In the genomic region with DNA sequence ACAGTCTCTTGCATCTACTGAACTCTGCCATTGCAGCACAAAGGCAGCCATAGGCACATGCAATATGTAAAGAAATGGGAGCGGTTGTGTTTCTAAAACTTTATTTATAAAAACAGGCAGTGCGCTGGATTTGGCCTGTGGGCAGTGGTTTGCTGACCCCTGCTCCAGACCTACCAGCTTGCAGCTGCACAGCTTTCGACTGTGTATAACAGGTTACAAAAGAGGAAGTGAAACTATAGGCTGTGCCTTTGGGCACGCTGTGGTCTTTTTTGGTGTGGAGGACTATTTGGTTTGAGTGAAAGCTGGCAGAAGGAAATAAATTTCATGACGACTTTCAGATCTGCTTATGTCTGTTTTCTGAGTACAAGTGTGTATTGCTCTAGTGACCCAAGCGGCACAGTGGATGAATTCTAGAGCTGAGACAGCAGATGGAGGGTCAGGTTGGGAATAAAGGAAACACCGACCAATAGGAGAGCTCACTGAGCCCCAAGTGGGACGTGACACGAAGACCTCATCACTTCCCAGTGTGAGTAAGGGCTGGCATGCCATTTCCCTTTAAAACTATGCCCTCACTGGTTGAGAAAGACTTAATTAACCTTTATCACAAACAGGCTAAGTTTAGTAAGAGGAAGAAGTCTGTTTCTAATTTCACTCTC, we compare ENCODE assay signal across 8 cellular contexts.
A peak's percentile ranks its signal among the peaks of the same experiment; 100 is the strongest.
DNase-seq lines count a peak whose midpoint lies in the region; ATAC-seq and TF ChIP-seq lines count a peak whose summit lies in the region.

No MANE protein-coding gene starts in this region.

- TF ChIP-seq EP300 in upper lobe of left lung (IDR thresholded peaks at IDR 0.05): no peak

- H3K4me1 ChIP-seq in upper lobe of left lung: peaks cover 0 to 20% (median 5%) of the 10 kb centered on the region in 4 donors
- no peaks in the 10 kb centered on the region for H3K4me1 ChIP-seq in endodermal cell (ENCODE audit: control insufficient read depth, insufficient read depth, low read length)

- H3K27ac ChIP-seq in upper lobe of left lung (peak overlapping the region in 3 of 4 donors; percentile 16 to 44 (median 30)), endodermal cell (ENCODE audit: low read depth, low read length) (no peak overlapping the region)

- peak overlapping the region; percentile 61 for H3K4me3 Mint-ChIP-seq in activated CD8-positive, alpha-beta T cell treated with anti-CD3 and anti-CD28 coated beads, Interleukin-2, amount 10 ng/mL, durations not matched to agents 7 days and 5 days
- H3K4me3 Mint-ChIP-seq in endodermal cell: no peak overlapping the region

- H3K27me3 Mint-ChIP-seq in activated CD8-positive, alpha-beta T cell treated with anti-CD3 and anti-CD28 coated beads, Interleukin-2, amount 10 ng/mL, durations not matched to agents 7 days and 5 days (ENCODE audit: low read depth): no peaks in the 10 kb centered on the region
- no peaks in the 10 kb centered on the region for H3K27me3 Mint-ChIP-seq in endodermal cell (ENCODE audit: insufficient read depth)

- no peak for TF ChIP-seq POLR2A in upper lobe of left lung (IDR thresholded peaks at IDR 0.05)

- H3K9ac ChIP-seq in endodermal cell (ENCODE audit: extremely low read depth, low read length, poor library complexity, severe bottlenecking): no peak overlapping the region

- POLR2A ChIA-PET in activated CD8-positive, alpha-beta T cell treated with anti-CD3 and anti-CD28 coated beads, Interleukin-2, amount 10 ng/mL, durations not matched to agents 7 days and 5 days (lab: Charles Lee): interaction anchor here (1.3 kb wide), 1 partner anchor 541 kb away, joined by 4 read pairs; the partner anchor contains the start of gene CDK1

- CTCF ChIA-PET in activated CD8-positive, alpha-beta T cell treated with anti-CD3 and anti-CD28 coated beads, Interleukin-2, amount 10 ng/mL, durations not matched to agents 7 days and 5 days (lab: Charles Lee): interaction anchor here (1.0 to 2.1 kb wide), 4 partner anchors 27 to 409 kb away, joined by 3 to 11 read pairs (median 6); no protein-coding TSS in a partner anchor

- H3K4me3 ChIP-seq in GM06990 (replicated peaks; ENCODE audit: low read depth, low read length): no peak overlapping the region; the same call in 1 of the 2 replicates
- no peak overlapping the region for H3K4me3 ChIP-seq in upper lobe of left lung
- H3K4me3 ChIP-seq in endodermal cell (ENCODE audit: low read length): no peak overlapping the region

- 60 to 69% methylated on average over 9 of the region's 9 CpGs for WGBS in upper lobe of left lung, 2 donors
- WGBS in endodermal cell (ENCODE audit: insufficient coverage in 1 of 2, insufficient read length in 1 of 2), 2 experiments: 91 to 92% methylated on average over 6 to 9 of the region's 9 CpGs

- H3K9me3 Mint-ChIP-seq in activated CD8-positive, alpha-beta T cell treated with anti-CD3 and anti-CD28 coated beads, Interleukin-2, amount 10 ng/mL, durations not matched to agents 7 days and 5 days (ENCODE audit: insufficient read depth): no peaks in the 10 kb centered on the region
- H3K9me3 Mint-ChIP-seq in endodermal cell: no peaks in the 10 kb centered on the region

- H3K36me3 ChIP-seq in GM06990 (ENCODE audit: control insufficient read depth, insufficient read depth, low read length) (no peaks in the 10 kb centered on the region), upper lobe of left lung (no peaks in the 10 kb centered on the region), endodermal cell (ENCODE audit: control insufficient read depth, insufficient read depth, low read length) (no peaks in the 10 kb centered on the region)

- H3K4me1 Mint-ChIP-seq in activated CD8-positive, alpha-beta T cell treated with anti-CD3 and anti-CD28 coated beads, Interleukin-2, amount 10 ng/mL, durations not matched to agents 7 days and 5 days (ENCODE audit: low read depth): peaks cover 25% of the 10 kb centered on the region
- H3K4me1 Mint-ChIP-seq in endodermal cell: peaks cover 3% of the 10 kb centered on the region

- H3K36me3 Mint-ChIP-seq in activated CD8-positive, alpha-beta T cell treated with anti-CD3 and anti-CD28 coated beads, Interleukin-2, amount 10 ng/mL, durations not matched to agents 7 days and 5 days (ENCODE audit: low read depth): no peaks in the 10 kb centered on the region
- H3K36me3 Mint-ChIP-seq in endodermal cell (ENCODE audit: low read depth): no peaks in the 10 kb centered on the region

- peak overlapping the region; percentile 85 for H3K27ac Mint-ChIP-seq in activated CD8-positive, alpha-beta T cell treated with anti-CD3 and anti-CD28 coated beads, Interleukin-2, amount 10 ng/mL, durations not matched to agents 7 days and 5 days
- no peak overlapping the region for H3K27ac Mint-ChIP-seq in endodermal cell

- peak; percentile 83 for DNase-seq in GM06990 (ENCODE audit: extremely low read depth, insufficient read length)
- peak; percentile 59 for DNase-seq in activated CD8-positive, alpha-beta T cell treated with anti-CD3 and anti-CD28 coated beads, Interleukin-2, amount 10 ng/mL, durations not matched to agents 7 days and 5 days
- peak; percentile 21 for DNase-seq in iPS-NIHi7 (ENCODE audit: extremely low spot score)
- DNase-seq in upper lobe of left lung: peak in 1 of 2 donors; percentile 52
- DNase-seq in endodermal cell: no peak
- no peak for DNase-seq in NCI-H510A (lab: John Stamatoyannopoulos, UW)

- H3K9me3 ChIP-seq in upper lobe of left lung (no peaks in the 10 kb centered on the region), endodermal cell (ENCODE audit: control insufficient read depth, low read length) (no peaks in the 10 kb centered on the region)

- H3K27me3 ChIP-seq in GM06990 (replicated peaks; ENCODE audit: control insufficient read depth, insufficient read depth, low read length): no peaks in the 10 kb centered on the region
- H3K27me3 ChIP-seq in upper lobe of left lung: no peaks in the 10 kb centered on the region
- H3K27me3 ChIP-seq in endodermal cell (ENCODE audit: control insufficient read depth, insufficient read depth, low read length, poor library complexity, severe bottlenecking): no peaks in the 10 kb centered on the region

- peak; percentile 95 for ATAC-seq in GM21360 (IDR thresholded peaks at IDR 0.05; ENCODE audit: unreplicated experiment)
- ATAC-seq in HG03520 (IDR thresholded peaks at IDR 0.05; ENCODE audit: unreplicated experiment): peak; percentile 96
- peak; percentile 84 for ATAC-seq in activated CD8-positive, alpha-beta T cell treated with anti-CD3 and anti-CD28 coated beads, Interleukin-2, amount 10 ng/mL, durations not matched to agents 7 days and 5 days
- peak; percentile 82 to 91 for ATAC-seq in upper lobe of left lung (ENCODE audit: low FRiP score in 2 of 2)

- TF ChIP-seq CTCF in GM06990 (IDR thresholded peaks at IDR 0.05; ENCODE audit: insufficient read depth, low read length, poor library complexity, severe bottlenecking) (no peak), upper lobe of left lung (IDR thresholded peaks at IDR 0.05) (no peak), endodermal cell (conservative IDR thresholded peaks at IDR 0.05) (no peak)

Comparison
In these comparisons a context has a peak if more than half of its experiments do, and no peak if none do; other contexts are left out.
1. DNase-seq: peak in GM06990 (single experiment), activated CD8-positive, alpha-beta T cell treated with anti-CD3 and anti-CD28 coated beads, Interleukin-2, amount 10 ng/mL, durations not matched to agents 7 days and 5 days (single experiment) and iPS-NIHi7 (single experiment); none in endodermal cell (single experiment) and NCI-H510A (single experiment).
2. Peak in every context shown above with its lines, with median percentiles within 50 percentile points of each other: ATAC-seq.